In the genomic region with DNA sequence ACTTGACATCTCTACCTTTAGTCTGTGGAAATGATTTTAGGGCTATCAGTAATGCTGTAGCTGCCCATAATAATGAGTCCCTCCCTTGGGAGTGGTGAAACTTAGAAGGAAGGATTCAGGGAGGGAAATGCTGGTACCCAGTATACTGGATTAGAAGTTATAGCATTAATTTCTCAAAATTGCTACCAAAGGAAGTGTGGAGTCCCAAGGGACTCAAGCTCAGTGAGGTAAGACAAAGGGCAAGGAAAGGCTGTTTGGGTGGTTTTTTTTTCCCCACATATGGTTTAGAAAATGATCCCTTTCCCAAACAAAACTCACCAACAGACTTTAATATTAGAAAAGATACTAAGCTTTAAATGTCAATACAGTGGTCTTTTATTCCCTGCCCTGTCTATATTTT, we compare ENCODE assay signal across 19 cellular contexts.
"Had no signal": no experiment of that assay in that cellular context is flagged by ENCODE, and none has a peak within 500 bp of the region (broad histone marks: within the 10 kb centered on the region; RNA-seq: fewer than 3 reads in every experiment).

No MANE protein-coding gene starts in this region.

- H3K4me3 Mint-ChIP-seq: activated CD4-positive, alpha-beta T cell treated with anti-CD3 and anti-CD28 coated beads, Interleukin-2, amount 10 ng/mL, durations not matched to agents 24 days and 14 days; activated CD8-positive, alpha-beta T cell treated with anti-CD3 and anti-CD28 coated beads, Interleukin-2, amount 10 ng/mL, durations not matched to agents 7 days and 5 days; activated naive CD8-positive, alpha-beta T cell treated with anti-CD3 and anti-CD28 coated beads for 36 hours; activated T-cell treated with anti-CD3 and anti-CD28 coated beads, Interleukin-2, amount 50 U/mL, for 72 hours; stimulated activated naive CD8-positive, alpha-beta T cell treated with anti-CD3 and anti-CD28 coated beads, Interleukin-15, amount 100 ng/mL, for 72 hours; type B pancreatic cell had no signal

- H3K27me3 Mint-ChIP-seq: activated CD4-positive, alpha-beta T cell treated with anti-CD3 and anti-CD28 coated beads, Interleukin-2, amount 10 ng/mL, durations not matched to agents 24 days and 14 days; activated naive CD8-positive, alpha-beta T cell treated with anti-CD3 and anti-CD28 coated beads for 36 hours; stimulated activated naive CD8-positive, alpha-beta T cell treated with anti-CD3 and anti-CD28 coated beads, Interleukin-15, amount 100 ng/mL, for 72 hours; type B pancreatic cell had no signal

- H3K9me3 ChIP-seq: body of pancreas, colonic mucosa, esophagus muscularis mucosa, left ventricle myocardium inferior had no signal

- H3K27ac Mint-ChIP-seq: activated CD4-positive, alpha-beta T cell treated with anti-CD3 and anti-CD28 coated beads, Interleukin-2, amount 10 ng/mL, durations not matched to agents 24 days and 14 days; activated CD8-positive, alpha-beta T cell treated with anti-CD3 and anti-CD28 coated beads, Interleukin-2, amount 10 ng/mL, durations not matched to agents 7 days and 5 days; activated naive CD8-positive, alpha-beta T cell treated with anti-CD3 and anti-CD28 coated beads for 36 hours; activated T-cell treated with anti-CD3 and anti-CD28 coated beads, Interleukin-2, amount 50 U/mL, for 72 hours; stimulated activated naive CD8-positive, alpha-beta T cell treated with anti-CD3 and anti-CD28 coated beads, Interleukin-15, amount 100 ng/mL, for 72 hours; type B pancreatic cell had no signal

- H3K4me1 ChIP-seq: colonic mucosa, esophagus muscularis mucosa had no signal

- H3K9me3 Mint-ChIP-seq: activated CD4-positive, alpha-beta T cell treated with anti-CD3 and anti-CD28 coated beads, Interleukin-2, amount 10 ng/mL, durations not matched to agents 24 days and 14 days; activated naive CD8-positive, alpha-beta T cell treated with anti-CD3 and anti-CD28 coated beads for 36 hours; activated T-cell treated with anti-CD3 and anti-CD28 coated beads, Interleukin-2, amount 50 U/mL, for 72 hours; stimulated activated naive CD8-positive, alpha-beta T cell treated with anti-CD3 and anti-CD28 coated beads, Interleukin-15, amount 100 ng/mL, for 72 hours; type B pancreatic cell had no signal

- DNase-seq: activated CD4-positive, alpha-beta T cell treated with anti-CD3 and anti-CD28 coated beads, Interleukin-2, amount 10 ng/mL, durations not matched to agents 24 days and 14 days; activated CD4-positive, CD25-positive, alpha-beta regulatory T cell; activated CD8-positive, alpha-beta memory T cell treated with anti-CD3 and anti-CD28 coated beads, Interleukin-2, amount 50 U/mL, for 4 hours; activated CD8-positive, alpha-beta T cell treated with anti-CD3 and anti-CD28 coated beads, Interleukin-2, amount 10 ng/mL, durations not matched to agents 7 days and 5 days; activated gamma-delta T cell; activated naive CD8-positive, alpha-beta T cell treated with anti-CD3 and anti-CD28 coated beads for 36 hours; activated T-cell treated with anti-CD3 and anti-CD28 coated beads, Interleukin-2, amount 50 U/mL, for 72 hours; amygdala; body of pancreas; central memory CD4-positive, alpha-beta T cell; colonic mucosa; foreskin fibroblast; left ventricle myocardium inferior; mesendoderm; stimulated activated naive CD8-positive, alpha-beta T cell treated with anti-CD3 and anti-CD28 coated beads, Interleukin-15, amount 100 ng/mL, for 72 hours; T-helper 2 cell had no signal

- H3K36me3 ChIP-seq: colonic mucosa had no signal

- H3K4me3 ChIP-seq: body of pancreas, colonic mucosa, esophagus muscularis mucosa, left ventricle myocardium inferior had no signal

- H3K4me1 Mint-ChIP-seq: stimulated activated naive CD8-positive, alpha-beta T cell treated with anti-CD3 and anti-CD28 coated beads, Interleukin-15, amount 100 ng/mL, for 72 hours had no signal

- ATAC-seq: activated CD8-positive, alpha-beta T cell treated with anti-CD3 and anti-CD28 coated beads, Interleukin-2, amount 10 ng/mL, durations not matched to agents 7 days and 5 days; activated T-cell treated with anti-CD3 and anti-CD28 coated beads, Interleukin-2, amount 50 U/mL, for 72 hours; body of pancreas; sciatic nerve; stimulated activated naive CD8-positive, alpha-beta T cell treated with anti-CD3 and anti-CD28 coated beads, Interleukin-15, amount 100 ng/mL, for 72 hours had no signal

- H3K27me3 ChIP-seq: body of pancreas, colonic mucosa, esophagus muscularis mucosa had no signal
